Comparison of ENCODE assay signal across 16 cellular contexts in genomic region chr17:40608061-40608581, GRCh38. TPM values are rescaled to one million over a fixed set of nuclear protein-coding genes. Genes with fewer than 3 reads are reported as not detected.
DNase-seq lines count a peak whose midpoint lies in the region; ATAC-seq and TF ChIP-seq lines count a peak whose summit lies in the region.
"Had no signal": no experiment of that assay in that cellular context is flagged by ENCODE, and none has a peak within 500 bp of the region (broad histone marks: within the 10 kb centered on the region; RNA-seq: fewer than 3 reads in every experiment).

No MANE protein-coding gene starts in this region.

- no peak for TF ChIP-seq POLR2A in body of pancreas (IDR thresholded peaks at IDR 0.05)

- no peaks in the 10 kb centered on the region for H3K27me3 ChIP-seq in body of pancreas

- POLR2A ChIA-PET in activated CD8-positive, alpha-beta T cell treated with anti-CD3 and anti-CD28 coated beads for 36 hours (lab: Charles Lee): interaction anchor here (0.9 to 30.9 kb wide), 6 partner anchors 9 to 118 kb away, joined by 4 to 787 read pairs (median 5); partner anchors contain the start of gene CCR7
- POLR2A ChIA-PET in HEK293T (lab: Yijun Ruan, JAX): no interaction called here

- no peaks in the 10 kb centered on the region for H3K4me1 ChIP-seq in body of pancreas
- H3K4me1 ChIP-seq: foreskin keratinocyte had no signal

- 55 to 57% methylated on average over 6 of the region's 6 CpGs for WGBS in body of pancreas, 2 donors

- no peaks in the 10 kb centered on the region for H3K27me3 Mint-ChIP-seq in activated CD8-positive, alpha-beta T cell treated with anti-CD3 and anti-CD28 coated beads for 36 hours
- H3K27me3 Mint-ChIP-seq in effector memory CD8-positive, alpha-beta T cell: no peaks in the 10 kb centered on the region
- H3K27me3 Mint-ChIP-seq in stimulated activated naive CD8-positive, alpha-beta T cell treated with anti-CD3 and anti-CD28 coated beads, Interleukin-15, Interleukin-2, amounts not matched to agents 100 ng/mL and 50 ng/mL, for 24 hours: no peaks in the 10 kb centered on the region

- DNase-seq in activated CD8-positive, alpha-beta memory T cell treated with anti-CD3 and anti-CD28 coated beads for 24 hours: peak; percentile 70
- DNase-seq in activated CD8-positive, alpha-beta memory T cell treated with anti-CD3 and anti-CD28 coated beads, Interleukin-2, amount 50 U/mL, for 48 hours: no peak
- peak; percentile 69 for DNase-seq in activated CD8-positive, alpha-beta T cell treated with anti-CD3 and anti-CD28 coated beads for 36 hours
- DNase-seq in effector memory CD8-positive, alpha-beta T cell: peak; percentile 52 to 64 (median 55)
- DNase-seq in body of pancreas: no peak
- no peak for DNase-seq in HEK293T (ENCODE audit: extremely low spot score)
- DNase-seq: EL, foreskin keratinocyte, NCI-H2081, NCI-H524 treated with DMSO at 0.1 percent for 48 hours, posterior cingulate gyrus had no signal

- H3K27ac ChIP-seq in body of pancreas: no peak overlapping the region
- H3K27ac ChIP-seq: foreskin keratinocyte had no signal

- H3K4me3 Mint-ChIP-seq in activated CD8-positive, alpha-beta T cell treated with anti-CD3 and anti-CD28 coated beads for 36 hours: peak overlapping the region; percentile 26
- H3K4me3 Mint-ChIP-seq in effector memory CD8-positive, alpha-beta T cell: peak overlapping the region; percentile 78 to 80
- peak overlapping the region; percentile 49 for H3K4me3 Mint-ChIP-seq in stimulated activated naive CD8-positive, alpha-beta T cell treated with anti-CD3 and anti-CD28 coated beads, Interleukin-15, Interleukin-2, amounts not matched to agents 100 ng/mL and 50 ng/mL, for 24 hours

- peak overlapping the region; percentile 81 for H3K27ac Mint-ChIP-seq in activated CD8-positive, alpha-beta T cell treated with anti-CD3 and anti-CD28 coated beads for 36 hours
- peak overlapping the region; percentile 98 for H3K27ac Mint-ChIP-seq in effector memory CD8-positive, alpha-beta T cell
- peak overlapping the region; percentile 82 for H3K27ac Mint-ChIP-seq in stimulated activated naive CD8-positive, alpha-beta T cell treated with anti-CD3 and anti-CD28 coated beads, Interleukin-15, Interleukin-2, amounts not matched to agents 100 ng/mL and 50 ng/mL, for 24 hours

- H3K36me3 ChIP-seq in body of pancreas (replicated peaks in 1 of 2; ENCODE audit: insufficient read depth in 1 of 2, low read depth in 2 of 2): no peaks in the 10 kb centered on the region

- H3K4me1 Mint-ChIP-seq in activated CD8-positive, alpha-beta T cell treated with anti-CD3 and anti-CD28 coated beads for 36 hours (ENCODE audit: low read depth): peaks cover 95% of the 10 kb centered on the region
- peaks cover 57 to 79% of the 10 kb centered on the region in 2 donors for H3K4me1 Mint-ChIP-seq in effector memory CD8-positive, alpha-beta T cell (ENCODE audit: low read depth in 2 of 2)
- H3K4me1 Mint-ChIP-seq in stimulated activated naive CD8-positive, alpha-beta T cell treated with anti-CD3 and anti-CD28 coated beads, Interleukin-15, Interleukin-2, amounts not matched to agents 100 ng/mL and 50 ng/mL, for 24 hours (ENCODE audit: low read depth): peaks cover 100% of the 10 kb centered on the region

- H3K9me3 ChIP-seq in body of pancreas: no peaks in the 10 kb centered on the region

- H3K36me3 Mint-ChIP-seq in activated CD8-positive, alpha-beta T cell treated with anti-CD3 and anti-CD28 coated beads for 36 hours (ENCODE audit: low read depth): no peaks in the 10 kb centered on the region
- peaks cover 29% of the 10 kb centered on the region for H3K36me3 Mint-ChIP-seq in effector memory CD8-positive, alpha-beta T cell (ENCODE audit: insufficient read depth)
- no peaks in the 10 kb centered on the region for H3K36me3 Mint-ChIP-seq in stimulated activated naive CD8-positive, alpha-beta T cell treated with anti-CD3 and anti-CD28 coated beads, Interleukin-15, Interleukin-2, amounts not matched to agents 100 ng/mL and 50 ng/mL, for 24 hours (ENCODE audit: low read depth)

- ATAC-seq in activated CD8-positive, alpha-beta T cell treated with anti-CD3 and anti-CD28 coated beads for 36 hours: peak; percentile 55
- peak; percentile 86 for ATAC-seq in effector memory CD8-positive, alpha-beta T cell (replicated peaks)
- no peak for ATAC-seq in GM18868 (IDR thresholded peaks at IDR 0.05; ENCODE audit: unreplicated experiment)
- no peak for ATAC-seq in body of pancreas
- ATAC-seq: foreskin keratinocyte, K562 had no signal

- no peaks in the 10 kb centered on the region for H3K9me3 Mint-ChIP-seq in activated CD8-positive, alpha-beta T cell treated with anti-CD3 and anti-CD28 coated beads for 36 hours
- no peaks in the 10 kb centered on the region for H3K9me3 Mint-ChIP-seq in effector memory CD8-positive, alpha-beta T cell
- no peaks in the 10 kb centered on the region for H3K9me3 Mint-ChIP-seq in stimulated activated naive CD8-positive, alpha-beta T cell treated with anti-CD3 and anti-CD28 coated beads, Interleukin-15, Interleukin-2, amounts not matched to agents 100 ng/mL and 50 ng/mL, for 24 hours

- no peak for TF ChIP-seq CTCF in activated CD8-positive, alpha-beta T cell treated with anti-CD3 and anti-CD28 coated beads for 36 hours (IDR thresholded peaks at IDR 0.05)
- no peak for TF ChIP-seq CTCF in body of pancreas (IDR thresholded peaks at IDR 0.05)

- no peak overlapping the region for H3K4me3 ChIP-seq in body of pancreas
- H3K4me3 ChIP-seq: K562, skin epidermis had no signal

- CTCF ChIA-PET in activated CD8-positive, alpha-beta T cell treated with anti-CD3 and anti-CD28 coated beads for 36 hours (lab: Charles Lee): interaction anchor here (1.1 to 2.0 kb wide), 5 partner anchors 27 to 60 kb away, joined by 3 to 6 read pairs (median 3); no protein-coding TSS in a partner anchor
- CTCF ChIA-PET in HEK293T (lab: Yijun Ruan, JAX): no interaction called here

- intact Hi-C loops in activated CD8-positive, alpha-beta T cell treated with anti-CD3 and anti-CD28 coated beads for 36 hours (cut with micrococcal nuclease): no loop called here
- intact Hi-C loops in body of pancreas (cut with DNase I): no loop called here

TF ChIP-seq in HEK293T, 16 proteins besides CTCF, POLR2A, EP300 and RAD21:
- TF ChIP-seq ZNF384 (IDR thresholded peaks at IDR 0.05) (no peak), PKNOX1 (IDR thresholded peaks at IDR 0.05) (no peak), ARNT (IDR thresholded peaks at IDR 0.05) (no peak), CTBP1 (IDR thresholded peaks at IDR 0.05; ENCODE audit: borderline replicate concordance) (no peak), ELF4 (IDR thresholded peaks at IDR 0.05) (no peak), BHLHE40 (IDR thresholded peaks at IDR 0.05; ENCODE audit: borderline replicate concordance) (no peak), SUZ12 (IDR thresholded peaks at IDR 0.05) (no peak), LEF1 (IDR thresholded peaks at IDR 0.05; ENCODE audit: borderline replicate concordance) (no peak), TARDBP (IDR thresholded peaks at IDR 0.05) (no peak), SP1 (IDR thresholded peaks at IDR 0.05) (no peak), L3MBTL2 (conservative IDR thresholded peaks at IDR 0.05) (no peak), FOXK2 (IDR thresholded peaks at IDR 0.05) (no peak)
TF ChIP-seq in HEK293T: peak in this region for 0.

RNA-seq across cellular contexts. Expression of gene SMARCE1, which starts 39.5 kb away (rescaled TPM):
- total RNA-seq in activated CD8-positive, alpha-beta T cell treated with anti-CD3 and anti-CD28 coated beads for 36 hours: 10 to 100 TPM; 87.8 to 92.5 TPM
- 10 to 100 TPM; 48.0 to 50.8 TPM for total RNA-seq in body of pancreas

RNA-seq across cellular contexts. Expression of gene CCR7, which starts 42.8 kb away (rescaled TPM):
- total RNA-seq in activated CD8-positive, alpha-beta T cell treated with anti-CD3 and anti-CD28 coated beads for 36 hours: 100 to 1,000 TPM; 297 to 302 TPM
- under 1 TPM in 1 of 2 donors, not detected in 1; 0.26 TPM for total RNA-seq in body of pancreas
- total RNA-seq: foreskin keratinocyte had no signal

RNA-seq across cellular contexts. Expression of gene KRT222, which starts 56.9 kb away (rescaled TPM):
- total RNA-seq in activated CD8-positive, alpha-beta T cell treated with anti-CD3 and anti-CD28 coated beads for 36 hours: not detected
- total RNA-seq in body of pancreas: 1 to 10 TPM in 1 of 2 donors, under 1 TPM in 1; 0.66 to 1.6 TPM
- total RNA-seq: OCI-LY7 had no signal

Comparison
In these comparisons a context has a peak if more than half of its experiments do, and no peak if none do; other contexts are left out.
1. DNase-seq: peak in activated CD8-positive, alpha-beta memory T cell treated with anti-CD3 and anti-CD28 coated beads for 24 hours (single experiment), activated CD8-positive, alpha-beta T cell treated with anti-CD3 and anti-CD28 coated beads for 36 hours (single experiment) and effector memory CD8-positive, alpha-beta T cell (3 of 3); none in activated CD8-positive, alpha-beta memory T cell treated with anti-CD3 and anti-CD28 coated beads, Interleukin-2, amount 50 U/mL, for 48 hours (single experiment), body of pancreas (0 of 4) and HEK293T (single experiment).
2. ATAC-seq: peak in activated CD8-positive, alpha-beta T cell treated with anti-CD3 and anti-CD28 coated beads for 36 hours (single experiment) and effector memory CD8-positive, alpha-beta T cell (single experiment); none in GM18868 (single experiment) and body of pancreas (single experiment).
3. H3K4me3 Mint-ChIP-seq: peak in every context shown above with its lines; median percentile 79 in effector memory CD8-positive, alpha-beta T cell; 49 in stimulated activated naive CD8-positive, alpha-beta T cell treated with anti-CD3 and anti-CD28 coated beads, Interleukin-15, Interleukin-2, amounts not matched to agents 100 ng/mL and 50 ng/mL, for 24 hours; 26 in activated CD8-positive, alpha-beta T cell treated with anti-CD3 and anti-CD28 coated beads for 36 hours.
4. RNA of gene CCR7, which starts 42.8 kb away (total RNA-seq): 297 to 302 TPM in activated CD8-positive, alpha-beta T cell treated with anti-CD3 and anti-CD28 coated beads for 36 hours; 0.26 TPM in body of pancreas; every median in the first group is over 100 times any median in the second.
5. Peak in every context shown above with its lines, with median percentiles within 50 percentile points of each other: H3K27ac Mint-ChIP-seq.